In the genomic region with DNA sequence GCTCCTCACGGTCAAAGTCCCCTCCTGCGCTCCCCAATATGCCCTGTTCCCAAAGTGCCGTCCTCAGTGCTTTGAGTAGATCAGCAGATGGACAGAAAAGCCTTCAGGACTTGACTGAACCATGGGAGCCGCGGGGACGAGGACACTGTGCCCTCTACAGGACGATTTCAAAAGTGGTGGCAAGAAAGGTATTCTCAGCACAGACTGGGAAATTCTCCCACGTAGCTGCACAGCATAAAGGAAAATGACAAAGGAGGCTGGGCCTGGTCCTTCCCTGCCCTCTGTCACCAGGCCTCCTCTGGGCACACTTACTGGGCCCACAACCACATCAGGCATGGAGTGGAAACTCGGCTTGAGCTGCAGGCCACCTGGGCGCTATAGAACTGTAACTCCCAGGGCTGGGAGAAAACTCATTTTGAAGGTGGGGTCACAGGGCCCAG, we compare ENCODE assay signal across 9 cellular contexts. TPM values are rescaled to one million over a fixed set of nuclear protein-coding genes. Genes with fewer than 3 reads are reported as not detected.
DNase-seq lines count a peak whose midpoint lies in the region; ATAC-seq and TF ChIP-seq lines count a peak whose summit lies in the region.
"Had no signal": no experiment of that assay in that cellular context is flagged by ENCODE, and none has a peak within 500 bp of the region (broad histone marks: within the 10 kb centered on the region; RNA-seq: fewer than 3 reads in every experiment).

No MANE protein-coding gene starts in this region.

- TF ChIP-seq CTCF in HFF-Myc (IDR thresholded peaks at IDR 0.05; ENCODE audit: low read depth, low read length, missing control alignments): peak; percentile 76
- TF ChIP-seq CTCF in WI38 (IDR thresholded peaks at IDR 0.05; ENCODE audit: low read depth, low read length): peak; percentile 71

- intact Hi-C loops in left colon (cut with DNase I, micrococcal nuclease): loop anchor here (5.0 to 10.0 kb wide), 2 partner anchors 95 to 97 kb away; no protein-coding TSS in a partner anchor

- H3K4me3 ChIP-seq in HFF-Myc (replicated peaks; ENCODE audit: low read depth, low read length) (no peak overlapping the region), WI38 (ENCODE audit: low read depth, low read length) (no peak overlapping the region)
- H3K4me3 ChIP-seq: BLaER1 had no signal

- ATAC-seq in left colon: peak; percentile 66

- peak; percentile 52 for DNase-seq in NCI-H146 (lab: John Stamatoyannopoulos, UW)
- DNase-seq in NCI-H146 treated with DMSO at 0.1 percent for 48 hours (lab: John Stamatoyannopoulos, UW; ENCODE audit: unreplicated experiment): no peak
- no peak for DNase-seq in HFF-Myc (ENCODE audit: extremely low read depth, low read depth)
- peak; percentile 63 for DNase-seq in NCI-H1092 treated with DMSO at 0.1 percent for 48 hours (lab: John Stamatoyannopoulos, UW)
- DNase-seq in central memory CD4-positive, alpha-beta T cell: peak; percentile 37
- peak; percentile 56 to 71 for DNase-seq in left colon
- DNase-seq in stimulated activated CD4-positive, alpha-beta T cell treated with anti-CD3 and anti-CD28 coated beads, TNF-alpha, amount 100 ng/mL, for 24 hours (ENCODE audit: low read depth in 3 of 3): peak; percentile 11 to 28 (median 15)

RNA-seq across cellular contexts. Expression of a gene that starts 16.7 kb away (rescaled TPM):
- 10 to 100 TPM; 19.4 to 25.5 TPM for total RNA-seq in left colon

Comparison
In these comparisons a context has a peak if more than half of its experiments do, and no peak if none do; other contexts are left out.
1. DNase-seq: peak in NCI-H146 (single experiment), NCI-H1092 treated with DMSO at 0.1 percent for 48 hours (single experiment), central memory CD4-positive, alpha-beta T cell (single experiment), left colon (2 of 2) and stimulated activated CD4-positive, alpha-beta T cell treated with anti-CD3 and anti-CD28 coated beads, TNF-alpha, amount 100 ng/mL, for 24 hours (3 of 3); none in NCI-H146 treated with DMSO at 0.1 percent for 48 hours (single experiment) and HFF-Myc (single experiment).